Comparison of ENCODE assay signal across 8 cellular contexts in the genomic region with DNA sequence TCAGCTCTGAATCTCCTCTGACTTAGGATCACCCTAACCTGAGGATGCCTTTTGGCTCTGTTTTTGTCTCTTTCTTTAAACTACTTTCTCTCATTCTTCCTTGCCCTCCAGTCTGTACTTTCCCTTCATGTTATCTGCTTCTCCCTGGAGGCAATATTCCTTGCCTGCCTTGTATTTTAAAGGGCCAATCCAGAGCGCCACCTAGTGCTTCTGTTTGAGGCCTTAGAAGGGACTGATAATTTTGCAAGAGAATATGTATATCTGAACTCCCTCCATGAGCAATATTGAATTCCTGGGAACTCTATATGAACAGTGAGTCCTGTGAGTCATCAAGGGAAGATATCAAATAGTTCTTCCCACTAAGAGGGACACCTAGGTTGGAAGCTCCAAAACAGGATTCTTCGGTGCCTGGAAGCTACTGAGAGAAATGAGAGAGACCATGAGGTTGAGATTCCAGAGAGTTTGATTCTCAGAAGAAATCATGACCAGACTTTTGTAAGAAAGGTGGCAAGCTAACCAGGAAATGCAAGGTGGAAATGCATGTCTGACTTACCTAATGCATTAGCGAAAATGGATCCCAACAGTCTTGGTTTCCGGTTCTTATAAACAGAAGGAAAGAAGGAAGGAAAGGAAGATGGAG.
DNase-seq lines count a peak whose midpoint lies in the region; ATAC-seq and TF ChIP-seq lines count a peak whose summit lies in the region.
"Had no signal": no experiment of that assay in that cellular context is flagged by ENCODE, and none has a peak within 500 bp of the region (broad histone marks: within the 10 kb centered on the region; RNA-seq: fewer than 3 reads in every experiment).

No MANE protein-coding gene starts in this region.

- CTCF ChIA-PET in PC-9 (lab: Charles Lee), result interaction anchor here (0.7 kb wide), 1 partner anchor 258 kb away, joined by 3 read pairs; no protein-coding TSS in a partner anchor

- H3K27me3 ChIP-seq in PC-9 (ENCODE audit: insufficient read depth, low read depth), result no peaks in the 10 kb centered on the region

- no peaks in the 10 kb centered on the region for H3F3A ChIP-seq in PC-9 (ENCODE audit: insufficient read depth, low read depth)

- intact Hi-C loops in PC-9 (cut with micrococcal nuclease; ENCODE audit: unreplicated experiment), result loop anchor here (1.0 to 10.0 kb wide), 4 partner anchors 201 to 1805 kb away; a partner anchor contains a TSS

- H3K27ac Mint-ChIP-seq in activated naive CD8-positive, alpha-beta T cell treated with anti-CD3 and anti-CD28 coated beads for 36 hours, result no peak overlapping the region
- H3K27ac Mint-ChIP-seq: activated naive CD4-positive, alpha-beta T cell treated with anti-CD3 and anti-CD28 coated beads, Interleukin-2, amount 50 U/mL, for 24 hours had no signal

- no TSS peak for BruUV-seq in PC-9 (replicated peaks; lab: Mats Ljungman, UMichigan)

- H3K27me3 Mint-ChIP-seq in activated naive CD8-positive, alpha-beta T cell treated with anti-CD3 and anti-CD28 coated beads for 36 hours, result no peaks in the 10 kb centered on the region
- H3K27me3 Mint-ChIP-seq: activated naive CD4-positive, alpha-beta T cell treated with anti-CD3 and anti-CD28 coated beads, Interleukin-2, amount 50 U/mL, for 24 hours had no signal

- peaks cover 7% of the 10 kb centered on the region for H3K9me3 Mint-ChIP-seq in activated naive CD8-positive, alpha-beta T cell treated with anti-CD3 and anti-CD28 coated beads for 36 hours
- H3K9me3 Mint-ChIP-seq: activated naive CD4-positive, alpha-beta T cell treated with anti-CD3 and anti-CD28 coated beads, Interleukin-2, amount 50 U/mL, for 24 hours had no signal

- peaks cover 18% of the 10 kb centered on the region for H3K4me1 Mint-ChIP-seq in activated naive CD8-positive, alpha-beta T cell treated with anti-CD3 and anti-CD28 coated beads for 36 hours

- POLR2A ChIA-PET in PC-9 (lab: Charles Lee; ENCODE audit: unreplicated experiment), result no interaction called here

- H3K4me3 Mint-ChIP-seq in activated naive CD8-positive, alpha-beta T cell treated with anti-CD3 and anti-CD28 coated beads for 36 hours, result no peak overlapping the region
- H3K4me3 Mint-ChIP-seq: activated naive CD4-positive, alpha-beta T cell treated with anti-CD3 and anti-CD28 coated beads, Interleukin-2, amount 50 U/mL, for 24 hours had no signal

- H3K27ac ChIP-seq in PC-9, result no peak overlapping the region

- H3K4me3 ChIP-seq in PC-9, result no peak overlapping the region

- H2AFZ ChIP-seq in PC-9, result no peak overlapping the region

- no peaks in the 10 kb centered on the region for H3K9me2 ChIP-seq in PC-9 (ENCODE audit: insufficient read depth)

- H3K79me2 ChIP-seq in PC-9 (ENCODE audit: low read depth), result no peaks in the 10 kb centered on the region

- H3K36me3 ChIP-seq in PC-9 (ENCODE audit: low read depth), result no peaks in the 10 kb centered on the region

- no peaks in the 10 kb centered on the region for H4K20me1 ChIP-seq in PC-9 (ENCODE audit: insufficient read depth)

- H3K36me3 Mint-ChIP-seq in activated naive CD8-positive, alpha-beta T cell treated with anti-CD3 and anti-CD28 coated beads for 36 hours, result peaks cover 2% of the 10 kb centered on the region

- no peak overlapping the region for H3K4me2 ChIP-seq in PC-9

- no peaks in the 10 kb centered on the region for H3K9me3 ChIP-seq in PC-9 (ENCODE audit: insufficient read depth, low read depth)

- TF ChIP-seq CTCF in PC-9 (conservative IDR thresholded peaks at IDR 0.05), result peak; percentile 90

- DNase-seq in ELF-1 (ENCODE audit: low read depth, low spot score), result peak; percentile 68
- DNase-seq in PC-9, result peak in 1 of 2 experiments; percentile 66
- peak; percentile 17 for DNase-seq in activated naive CD8-positive, alpha-beta T cell treated with anti-CD3 and anti-CD28 coated beads for 36 hours
- DNase-seq in hippocampal formation (lab: John Stamatoyannopoulos, UW), result peak; percentile 12 to 27
- DNase-seq in stimulated activated CD4-positive, alpha-beta T cell treated with anti-CD3 and anti-CD28 coated beads, Interleukin-2, amount 100 ng/mL, for 48 hours, result peak; percentile 15 to 42

- no peaks in the 10 kb centered on the region for H3K4me1 ChIP-seq in PC-9 (replicated peaks; ENCODE audit: insufficient read depth)

- ATAC-seq in HG02938 (IDR thresholded peaks at IDR 0.05; ENCODE audit: unreplicated experiment), result peak; percentile 49
- no peak for ATAC-seq in HG03175 (IDR thresholded peaks at IDR 0.05; ENCODE audit: unreplicated experiment)
